12 cellular contexts compared by ENCODE assay signal in the genomic region with DNA sequence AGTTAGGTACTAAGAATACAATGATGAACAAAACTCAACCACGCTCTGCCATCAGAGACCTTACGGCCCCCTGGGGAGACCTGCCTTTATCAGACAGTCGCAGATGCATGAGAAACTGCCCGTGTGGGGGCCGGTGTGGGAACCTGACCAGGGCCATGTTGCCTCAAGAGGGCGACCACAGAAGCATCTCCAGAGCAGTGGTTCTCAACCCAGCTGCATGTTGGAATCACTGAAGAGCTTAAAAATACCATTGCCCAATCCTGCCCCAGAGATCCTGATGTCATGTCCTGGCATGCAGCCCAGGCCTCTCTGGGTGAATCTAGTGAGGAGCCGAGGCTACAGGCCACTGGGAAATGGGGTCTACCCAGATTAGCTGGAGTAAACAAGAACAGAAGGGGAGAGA.
DNase-seq lines count a peak whose midpoint lies in the region; TF ChIP-seq lines count a peak whose summit lies in the region.
"Had no signal": no experiment of that assay in that cellular context is flagged by ENCODE, and none has a peak within 500 bp of the region (broad histone marks: within the 10 kb centered on the region; RNA-seq: fewer than 3 reads in every experiment).

No MANE protein-coding gene starts in this region.

- TF ChIP-seq POLR2A in esophagus muscularis mucosa (IDR thresholded peaks at IDR 0.05; ENCODE audit: low read depth): no peak

- no peaks in the 10 kb centered on the region for H3K9me2 ChIP-seq in GM23248 (ENCODE audit: insufficient read depth)

- no peak for TF ChIP-seq CTCF in esophagus muscularis mucosa (IDR thresholded peaks at IDR 0.05)

- no peaks in the 10 kb centered on the region for H3K79me2 ChIP-seq in GM23248 (ENCODE audit: insufficient read depth)

- intact Hi-C loops in esophagus muscularis mucosa (cut with DNase I): no loop called here

- H3K27me3 ChIP-seq in GM23248 (replicated peaks; ENCODE audit: insufficient read depth) (no peaks in the 10 kb centered on the region), adipocyte (replicated peaks; ENCODE audit: control insufficient read depth, insufficient read depth, low read length) (no peaks in the 10 kb centered on the region), esophagus muscularis mucosa (no peaks in the 10 kb centered on the region)
- H3K27me3 ChIP-seq: transverse colon had no signal

- no peak overlapping the region for H3K4me2 ChIP-seq in GM23248 (ENCODE audit: unreplicated experiment)

- H4K20me1 ChIP-seq in GM23248 (ENCODE audit: insufficient read depth): no peaks in the 10 kb centered on the region

- H3K4me1 ChIP-seq in GM23248 (ENCODE audit: insufficient read depth) (no peaks in the 10 kb centered on the region), adipocyte (ENCODE audit: control insufficient read depth, insufficient read depth, low read length) (peaks cover 8% of the 10 kb centered on the region), esophagus muscularis mucosa (peaks cover 3 to 9% (median 4%) of the 10 kb centered on the region in 4 donors)

- no peaks in the 10 kb centered on the region for H3K9me3 ChIP-seq in GM23248 (ENCODE audit: low read depth)
- no peaks in the 10 kb centered on the region for H3K9me3 ChIP-seq in adipocyte (ENCODE audit: control insufficient read depth, low read length)
- H3K9me3 ChIP-seq in esophagus muscularis mucosa: no peaks in the 10 kb centered on the region
- H3K9me3 ChIP-seq: transverse colon had no signal

- no peak overlapping the region for H3K27ac ChIP-seq in GM23248
- H3K27ac ChIP-seq in esophagus muscularis mucosa (replicated peaks in 1 of 4): no peak overlapping the region
- H3K27ac ChIP-seq: transverse colon had no signal

- H3K4me3 ChIP-seq in GM23248 (no peak overlapping the region), adipocyte (ENCODE audit: low read length) (no peak overlapping the region), esophagus muscularis mucosa (no peak overlapping the region)
- H3K4me3 ChIP-seq: transverse colon had no signal

- H3K36me3 ChIP-seq in GM23248 (ENCODE audit: low read depth) (no peaks in the 10 kb centered on the region), adipocyte (ENCODE audit: control insufficient read depth, insufficient read depth, low read length, severe bottlenecking) (no peaks in the 10 kb centered on the region), esophagus muscularis mucosa (peaks cover 0 to 12% (median 3%) of the 10 kb centered on the region in 4 donors)
- H3K36me3 ChIP-seq: transverse colon had no signal

- no peak for TF ChIP-seq EP300 in esophagus muscularis mucosa (IDR thresholded peaks at IDR 0.05)

- in situ Hi-C loops in GM23248 (cut with MboI): loop anchor here (10.0 kb wide), 1 partner anchor 134 kb away; no protein-coding TSS in a partner anchor

- DNase-seq in AG20443 (ENCODE audit: low spot score) (peak; percentile 33), GM23248 (peak; percentile 40), adipocyte (ENCODE audit: low read depth) (peak; percentile 41), iris pigment epithelial cell (ENCODE audit: low read depth) (peak; percentile 58), RKO (ENCODE audit: low spot score) (no peak), HK-2 (ENCODE audit: unreplicated experiment) (no peak), esophagus muscularis mucosa (ENCODE audit: extremely low spot score) (no peak), SKM-1 (lab: John Stamatoyannopoulos, UW; ENCODE audit: unreplicated experiment) (no peak)
- DNase-seq: endodermal cell, islet precursor cell, NCI-H1048, transverse colon had no signal

- H2AFZ ChIP-seq in GM23248: no peak overlapping the region

- H3K9ac ChIP-seq in GM23248: no peak overlapping the region
- no peak overlapping the region for H3K9ac ChIP-seq in adipocyte (ENCODE audit: low read length)

- 90 to 93% methylated on average over 7 of the region's 7 CpGs for WGBS in GM23248 (ENCODE audit: low coverage in 1 of 2, low lambda C conversion rate in 2 of 2, missing lambda C conversion rate in 2 of 2), 2 experiments
- WGBS in esophagus muscularis mucosa: 84% methylated on average over 4 of the region's 7 CpGs

- no peaks in the 10 kb centered on the region for H3F3A ChIP-seq in GM23248 (ENCODE audit: insufficient read depth)

Comparison
In these comparisons a context has a peak if more than half of its experiments do, and no peak if none do; other contexts are left out.
1. DNase-seq: peak in AG20443 (single experiment), GM23248 (single experiment), adipocyte (single experiment) and iris pigment epithelial cell (single experiment); none in RKO (single experiment), HK-2 (single experiment), esophagus muscularis mucosa (single experiment) and SKM-1 (single experiment).